22 cellular contexts compared by ENCODE assay signal in the genomic region with DNA sequence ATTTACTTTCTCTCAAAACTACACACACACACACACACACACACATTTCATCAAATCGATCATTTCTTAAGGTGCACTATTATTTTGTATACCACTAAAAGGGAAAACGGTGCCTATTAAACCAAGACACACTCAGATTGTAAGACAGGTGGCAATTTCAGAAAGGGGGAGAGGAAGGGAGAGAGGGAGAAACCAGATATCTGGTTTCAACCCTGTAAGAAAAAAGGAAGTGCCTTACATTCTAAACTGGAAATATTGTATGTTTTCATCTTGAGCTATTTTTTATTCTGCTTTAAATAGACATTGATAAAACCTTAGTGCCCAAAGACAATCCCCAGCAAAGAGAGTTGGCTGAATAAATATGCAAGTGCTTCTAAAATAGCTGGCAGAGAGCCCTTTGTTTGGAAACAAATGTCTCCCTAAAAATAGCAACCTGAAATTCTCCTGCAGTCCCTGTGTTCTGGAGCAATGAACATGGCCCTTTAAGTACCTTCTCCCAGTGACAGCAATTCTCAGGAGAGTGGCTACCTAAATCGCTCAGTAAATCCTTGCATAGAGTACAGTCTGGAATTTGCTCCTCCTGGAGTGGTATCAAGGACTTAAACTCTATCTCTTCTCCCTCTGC.
A peak's percentile ranks its signal among the peaks of the same experiment; 100 is the strongest.
DNase-seq lines count a peak whose midpoint lies in the region; ATAC-seq and TF ChIP-seq lines count a peak whose summit lies in the region.
"Had no signal": no experiment of that assay in that cellular context is flagged by ENCODE, and none has a peak within 500 bp of the region (broad histone marks: within the 10 kb centered on the region; RNA-seq: fewer than 3 reads in every experiment).

No MANE protein-coding gene starts in this region.

- 26 to 36% methylated on average over 3 of the region's 3 CpGs for WGBS in thyroid gland, 2 donors

- intact Hi-C loops in thyroid gland (cut with DNase I), result no loop called here

- peak overlapping the region; percentile 19; the same call in 1 of the 2 replicates for H3K27ac Mint-ChIP-seq in WTC11
- H3K27ac Mint-ChIP-seq: activated CD4-positive, alpha-beta T cell treated with anti-CD3 and anti-CD28 coated beads for 36 hours; activated naive CD4-positive, alpha-beta T cell treated with anti-CD3 and anti-CD28 coated beads for 36 hours; CD4-positive, alpha-beta T cell; stimulated activated effector memory CD8-positive, alpha-beta T cell treated with anti-CD3 and anti-CD28 coated beads, Interleukin-12 subunit alpha, Interleukin-12 subunit beta, amount 100 ng/mL, for 72 hours had no signal

- CTCF ChIA-PET in WTC11 (lab: Charles Lee), result interaction anchor here (1.0 kb wide), 1 partner anchor 19 kb away, joined by 4 read pairs; no protein-coding TSS in a partner anchor

- peak in 2 of 3 experiments; percentile 22 to 42 for DNase-seq in NCI-H1417 (lab: John Stamatoyannopoulos, UW)
- DNase-seq in NCI-H1417 treated with DMSO at 0.1 percent for 48 hours (lab: John Stamatoyannopoulos, UW), result no peak
- no peak for DNase-seq in WTC11 (ENCODE audit: low spot score)
- DNase-seq in right atrium auricular region (ENCODE audit: low spot score), result no peak
- peak; percentile 35 to 40 for DNase-seq in thyroid gland
- no peak for DNase-seq in DMS53 (lab: John Stamatoyannopoulos, UW)
- DNase-seq in stimulated activated CD4-positive, alpha-beta T cell treated with anti-CD3 and anti-CD28 coated beads, Interleukin-12 subunit alpha, Interleukin-12 subunit beta, amount 100 ng/mL, for 4 hours, result no peak
- no peak for DNase-seq in middle frontal gyrus (ENCODE audit: extremely low spot score, low spot score)
- DNase-seq: 8988T; activated CD4-positive, alpha-beta T cell treated with anti-CD3 and anti-CD28 coated beads for 36 hours; activated CD8-positive, alpha-beta memory T cell treated with anti-CD3 and anti-CD28 coated beads, Interleukin-2, amount 50 U/mL, for 48 hours; activated naive CD4-positive, alpha-beta T cell treated with anti-CD3 and anti-CD28 coated beads for 36 hours; CD4-positive, alpha-beta T cell; dorsolateral prefrontal cortex; EL; esophagus squamous epithelium; kidney glomerular epithelial cell; mucosa of descending colon; NCI-H1048; NCI-H2227 treated with DMSO at 0.1 percent for 48 hours; trophoblast cell had no signal

- POLR2A ChIA-PET in WTC11 (lab: Charles Lee), result no interaction called here

- no peak overlapping the region for H3K4me3 ChIP-seq in right atrium auricular region
- no peak overlapping the region for H3K4me3 ChIP-seq in thyroid gland (replicated peaks in 1 of 3)
- H3K4me3 ChIP-seq: dorsolateral prefrontal cortex, esophagus squamous epithelium, mucosa of descending colon had no signal

- H3K27ac ChIP-seq in right atrium auricular region (peak overlapping the region; percentile 60 to 80), thyroid gland (peak overlapping the region; percentile 74 to 84 (median 81))
- H3K27ac ChIP-seq: esophagus squamous epithelium had no signal

- H3K4me1 ChIP-seq in right atrium auricular region (peaks cover 0 to 49% of the 10 kb centered on the region in 2 donors), thyroid gland (peaks cover 28 to 33% of the 10 kb centered on the region in 2 donors)

- H3K36me3 Mint-ChIP-seq in WTC11, result no peaks in the 10 kb centered on the region
- H3K36me3 Mint-ChIP-seq: stimulated activated effector memory CD8-positive, alpha-beta T cell treated with anti-CD3 and anti-CD28 coated beads, Interleukin-12 subunit alpha, Interleukin-12 subunit beta, amount 100 ng/mL, for 72 hours had no signal

- H3K9me3 Mint-ChIP-seq in WTC11, result peaks cover 6% of the 10 kb centered on the region
- H3K9me3 Mint-ChIP-seq: activated naive CD4-positive, alpha-beta T cell treated with anti-CD3 and anti-CD28 coated beads for 36 hours; CD4-positive, alpha-beta T cell; stimulated activated effector memory CD8-positive, alpha-beta T cell treated with anti-CD3 and anti-CD28 coated beads, Interleukin-12 subunit alpha, Interleukin-12 subunit beta, amount 100 ng/mL, for 72 hours had no signal

- ATAC-seq in WTC11, result peak; percentile 55
- ATAC-seq: activated CD4-positive, alpha-beta T cell treated with anti-CD3 and anti-CD28 coated beads for 36 hours; mucosa of descending colon; stimulated activated effector memory CD8-positive, alpha-beta T cell treated with anti-CD3 and anti-CD28 coated beads, Interleukin-12 subunit alpha, Interleukin-12 subunit beta, amount 100 ng/mL, for 72 hours had no signal

- no peaks in the 10 kb centered on the region for H3K27me3 Mint-ChIP-seq in WTC11 (ENCODE audit: low read depth)

- TF ChIP-seq CTCF in WTC11 (IDR thresholded peaks at IDR 0.05) (no peak), right atrium auricular region (IDR thresholded peaks at IDR 0.05) (no peak), thyroid gland (IDR thresholded peaks at IDR 0.05) (no peak)

- H3K27me3 ChIP-seq in right atrium auricular region, result no peaks in the 10 kb centered on the region
- no peaks in the 10 kb centered on the region for H3K27me3 ChIP-seq in thyroid gland
- H3K27me3 ChIP-seq: dorsolateral prefrontal cortex, esophagus squamous epithelium had no signal

- TF ChIP-seq POLR2A in thyroid gland (IDR thresholded peaks at IDR 0.05), result no peak

- H3K4me1 Mint-ChIP-seq in WTC11, result peaks cover 13% of the 10 kb centered on the region
- H3K4me1 Mint-ChIP-seq: activated CD4-positive, alpha-beta T cell treated with anti-CD3 and anti-CD28 coated beads for 36 hours; stimulated activated effector memory CD8-positive, alpha-beta T cell treated with anti-CD3 and anti-CD28 coated beads, Interleukin-12 subunit alpha, Interleukin-12 subunit beta, amount 100 ng/mL, for 72 hours had no signal

- no peaks in the 10 kb centered on the region for H3K36me3 ChIP-seq in right atrium auricular region
- no peaks in the 10 kb centered on the region for H3K36me3 ChIP-seq in thyroid gland
- H3K36me3 ChIP-seq: esophagus squamous epithelium had no signal

- H3K4me3 Mint-ChIP-seq in WTC11, result no peak overlapping the region
- H3K4me3 Mint-ChIP-seq: activated CD4-positive, alpha-beta T cell treated with anti-CD3 and anti-CD28 coated beads for 36 hours; activated naive CD4-positive, alpha-beta T cell treated with anti-CD3 and anti-CD28 coated beads for 36 hours; CD4-positive, alpha-beta T cell; stimulated activated effector memory CD8-positive, alpha-beta T cell treated with anti-CD3 and anti-CD28 coated beads, Interleukin-12 subunit alpha, Interleukin-12 subunit beta, amount 100 ng/mL, for 72 hours had no signal

- no peaks in the 10 kb centered on the region for H3K9me3 ChIP-seq in right atrium auricular region
- H3K9me3 ChIP-seq in thyroid gland, result no peaks in the 10 kb centered on the region
- H3K9me3 ChIP-seq: esophagus squamous epithelium, mucosa of descending colon had no signal

TF ChIP-seq in WTC11, 78 proteins besides CTCF, POLR2A, EP300 and RAD21 (continues in another document):
- TF ChIP-seq, protein P1, sequence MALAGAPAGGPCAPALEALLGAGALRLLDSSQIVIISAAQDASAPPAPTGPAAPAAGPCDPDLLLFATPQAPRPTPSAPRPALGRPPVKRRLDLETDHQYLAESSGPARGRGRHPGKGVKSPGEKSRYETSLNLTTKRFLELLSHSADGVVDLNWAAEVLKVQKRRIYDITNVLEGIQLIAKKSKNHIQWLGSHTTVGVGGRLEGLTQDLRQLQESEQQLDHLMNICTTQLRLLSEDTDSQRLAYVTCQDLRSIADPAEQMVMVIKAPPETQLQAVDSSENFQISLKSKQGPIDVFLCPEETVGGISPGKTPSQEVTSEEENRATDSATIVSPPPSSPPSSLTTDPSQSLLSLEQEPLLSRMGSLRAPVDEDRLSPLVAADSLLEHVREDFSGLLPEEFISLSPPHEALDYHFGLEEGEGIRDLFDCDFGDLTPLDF (CRISPR knock-in tag; IDR thresholded peaks at IDR 0.05), result no peak
- TF ChIP-seq NR1H2 (CRISPR knock-in tag; IDR thresholded peaks at IDR 0.05) (no peak), ZNF671 (CRISPR knock-in tag; IDR thresholded peaks at IDR 0.05) (no peak)
- TF ChIP-seq, protein P2, sequence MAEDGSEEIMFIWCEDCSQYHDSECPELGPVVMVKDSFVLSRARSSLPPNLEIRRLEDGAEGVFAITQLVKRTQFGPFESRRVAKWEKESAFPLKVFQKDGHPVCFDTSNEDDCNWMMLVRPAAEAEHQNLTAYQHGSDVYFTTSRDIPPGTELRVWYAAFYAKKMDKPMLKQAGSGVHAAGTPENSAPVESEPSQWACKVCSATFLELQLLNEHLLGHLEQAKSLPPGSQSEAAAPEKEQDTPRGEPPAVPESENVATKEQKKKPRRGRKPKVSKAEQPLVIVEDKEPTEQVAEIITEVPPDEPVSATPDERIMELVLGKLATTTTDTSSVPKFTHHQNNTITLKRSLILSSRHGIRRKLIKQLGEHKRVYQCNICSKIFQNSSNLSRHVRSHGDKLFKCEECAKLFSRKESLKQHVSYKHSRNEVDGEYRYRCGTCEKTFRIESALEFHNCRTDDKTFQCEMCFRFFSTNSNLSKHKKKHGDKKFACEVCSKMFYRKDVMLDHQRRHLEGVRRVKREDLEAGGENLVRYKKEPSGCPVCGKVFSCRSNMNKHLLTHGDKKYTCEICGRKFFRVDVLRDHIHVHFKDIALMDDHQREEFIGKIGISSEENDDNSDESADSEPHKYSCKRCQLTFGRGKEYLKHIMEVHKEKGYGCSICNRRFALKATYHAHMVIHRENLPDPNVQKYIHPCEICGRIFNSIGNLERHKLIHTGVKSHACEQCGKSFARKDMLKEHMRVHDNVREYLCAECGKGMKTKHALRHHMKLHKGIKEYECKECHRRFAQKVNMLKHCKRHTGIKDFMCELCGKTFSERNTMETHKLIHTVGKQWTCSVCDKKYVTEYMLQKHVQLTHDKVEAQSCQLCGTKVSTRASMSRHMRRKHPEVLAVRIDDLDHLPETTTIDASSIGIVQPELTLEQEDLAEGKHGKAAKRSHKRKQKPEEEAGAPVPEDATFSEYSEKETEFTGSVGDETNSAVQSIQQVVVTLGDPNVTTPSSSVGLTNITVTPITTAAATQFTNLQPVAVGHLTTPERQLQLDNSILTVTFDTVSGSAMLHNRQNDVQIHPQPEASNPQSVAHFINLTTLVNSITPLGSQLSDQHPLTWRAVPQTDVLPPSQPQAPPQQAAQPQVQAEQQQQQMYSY (CRISPR knock-in tag; IDR thresholded peaks at IDR 0.05), result no peak

Comparison
In these comparisons a context has a peak if more than half of its experiments do, and no peak if none do; other contexts are left out.
1. DNase-seq: peak in NCI-H1417 (2 of 3) and thyroid gland (2 of 2); none in NCI-H1417 treated with DMSO at 0.1 percent for 48 hours (single experiment), WTC11 (single experiment), right atrium auricular region (single experiment), DMS53 (single experiment), stimulated activated CD4-positive, alpha-beta T cell treated with anti-CD3 and anti-CD28 coated beads, Interleukin-12 subunit alpha, Interleukin-12 subunit beta, amount 100 ng/mL, for 4 hours (single experiment) and middle frontal gyrus (single experiment).